8 cellular contexts compared by ENCODE assay signal in genomic region chr15:52112203-52112750, GRCh38. TPM values are rescaled to one million over a fixed set of nuclear protein-coding genes. Genes with fewer than 3 reads are reported as not detected.
DNase-seq lines count a peak whose midpoint lies in the region; ATAC-seq and TF ChIP-seq lines count a peak whose summit lies in the region.

No MANE protein-coding gene starts in this region.

- peak; percentile 30 for ATAC-seq in HG03175 (IDR thresholded peaks at IDR 0.05; ENCODE audit: unreplicated experiment)

- H3K27ac Mint-ChIP-seq in nephron progenitor cell = no peak overlapping the region
- no peak overlapping the region for H3K27ac Mint-ChIP-seq in progenitor cell of endocrine pancreas

- no peak overlapping the region for H3K9ac ChIP-seq in skeletal muscle satellite cell (ENCODE audit: low read depth, low read length)

- H3K36me3 Mint-ChIP-seq in nephron progenitor cell (ENCODE audit: low read depth) (no peaks in the 10 kb centered on the region), progenitor cell of endocrine pancreas (ENCODE audit: insufficient read depth) (no peaks in the 10 kb centered on the region)

- H3K36me3 ChIP-seq in skeletal muscle satellite cell (ENCODE audit: insufficient read depth, low read length) = no peaks in the 10 kb centered on the region

- peaks cover 8% of the 10 kb centered on the region for H3K27me3 Mint-ChIP-seq in nephron progenitor cell (ENCODE audit: low read depth, poor library complexity)
- peaks cover 2% of the 10 kb centered on the region for H3K27me3 Mint-ChIP-seq in progenitor cell of endocrine pancreas

- TF ChIP-seq CTCF in AG09309 (IDR thresholded peaks at IDR 0.05; ENCODE audit: control insufficient read depth, insufficient read depth, low read depth, low read length, missing control alignments) (no peak), fibroblast of villous mesenchyme (IDR thresholded peaks at IDR 0.05; ENCODE audit: insufficient read depth, low read depth, low read length) (no peak), nephron progenitor cell (IDR thresholded peaks at IDR 0.05) (no peak), progenitor cell of endocrine pancreas (IDR thresholded peaks at IDR 0.05; ENCODE audit: unreplicated experiment) (no peak)

- no peak overlapping the region for H3K4me3 Mint-ChIP-seq in nephron progenitor cell
- no peak overlapping the region for H3K4me3 Mint-ChIP-seq in progenitor cell of endocrine pancreas (ENCODE audit: low read depth)

- H3K9me3 ChIP-seq in skeletal muscle satellite cell (replicated peaks; ENCODE audit: low read length) = no peaks in the 10 kb centered on the region

- peaks cover 16% of the 10 kb centered on the region for H3K4me1 ChIP-seq in skeletal muscle satellite cell (ENCODE audit: control insufficient read depth, insufficient read depth, low read length)

- H3K4me3 ChIP-seq in AG09309 (ENCODE audit: control insufficient read depth, low read depth, low read length) (peak overlapping the region; percentile 36), fibroblast of villous mesenchyme (ENCODE audit: low read depth, low read length) (peak overlapping the region; percentile 48), skeletal muscle satellite cell (ENCODE audit: low read length) (no peak overlapping the region)

- no peak for DNase-seq in AG09309 (ENCODE audit: low read depth)
- DNase-seq in activated T-cell treated with anti-CD3 and anti-CD28 coated beads for 48 hours (ENCODE audit: low read depth) = peak; percentile 38
- no peak for DNase-seq in fibroblast of villous mesenchyme (ENCODE audit: low read depth)
- no peak for DNase-seq in nephron progenitor cell
- no peak for DNase-seq in HUDEP-2 (lab: John Stamatoyannopoulos, UW; ENCODE audit: unreplicated experiment in 76 of 76)
- no peak for DNase-seq in progenitor cell of endocrine pancreas (ENCODE audit: low spot score, unreplicated experiment)

- H3K27me3 ChIP-seq in skeletal muscle satellite cell (ENCODE audit: control insufficient read depth, insufficient read depth, low read length) = peaks cover 17% of the 10 kb centered on the region

- H3K4me2 ChIP-seq in skeletal muscle satellite cell (ENCODE audit: low read length) = peak overlapping the region; percentile 29

- H3K4me1 Mint-ChIP-seq in nephron progenitor cell (peaks cover 14% of the 10 kb centered on the region), progenitor cell of endocrine pancreas (ENCODE audit: low read depth) (peaks cover 22% of the 10 kb centered on the region)

- peaks cover 8% of the 10 kb centered on the region for H3K9me3 Mint-ChIP-seq in nephron progenitor cell
- H3K9me3 Mint-ChIP-seq in progenitor cell of endocrine pancreas (ENCODE audit: low read depth) = no peaks in the 10 kb centered on the region

RNA-seq across cellular contexts. Expression of gene BCL2L10, which starts 0.3 kb away (rescaled TPM):
- total RNA-seq in fibroblast of villous mesenchyme (0.64 and 3.5 TPM in 2 replicates), progenitor cell of endocrine pancreas (0.46 and 0.60 TPM in 2 replicates)
- not detected in 2 replicates for total RNA-seq in skeletal muscle satellite cell (2012; rRNA removed)
